Comparison of ENCODE assay signal across 7 cellular contexts in the genomic region with DNA sequence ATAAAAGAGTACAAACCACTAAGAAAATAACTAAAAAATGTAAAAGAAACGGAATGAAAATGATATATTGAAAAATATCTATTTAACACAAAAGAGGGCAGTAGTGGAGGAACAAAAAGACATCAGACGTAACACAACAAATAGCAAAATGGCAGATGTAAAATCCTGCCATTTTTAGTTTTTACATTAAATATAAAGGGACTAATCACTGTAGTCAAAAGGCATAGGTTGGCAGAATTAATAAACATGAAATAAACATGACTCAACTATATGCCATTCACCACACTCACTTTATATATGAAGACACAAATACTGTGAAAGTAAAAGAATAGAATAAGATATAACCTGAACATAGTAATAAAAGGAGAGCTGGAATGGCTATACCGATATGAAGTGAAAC. TPM values are rescaled to one million over a fixed set of nuclear protein-coding genes. Genes with fewer than 3 reads are reported as not detected.
"Had no signal": no experiment of that assay in that cellular context is flagged by ENCODE, and none has a peak within 500 bp of the region (broad histone marks: within the 10 kb centered on the region; RNA-seq: fewer than 3 reads in every experiment).

No MANE protein-coding gene starts in this region.

- ATAC-seq: HepG2 had no signal

- DNase-seq: IMR-90, KBM-7, KG1 had no signal

- FAIRE-seq: HepG2, HTR-8/SVneo had no signal

- H3K27ac ChIP-seq: HL-60, KMS-11 had no signal

- H3K4me2 ChIP-seq: KMS-11 had no signal

- H3K9ac ChIP-seq: KMS-11 had no signal

RNA-seq across cellular contexts. Expression of gene MTUS2, which starts 11.0 kb away (rescaled TPM):
- total RNA-seq: HepG2 had no signal
- polyA plus RNA-seq: HepG2 had no signal
